Comparison of ENCODE assay signal across 8 cellular contexts in the genomic region with DNA sequence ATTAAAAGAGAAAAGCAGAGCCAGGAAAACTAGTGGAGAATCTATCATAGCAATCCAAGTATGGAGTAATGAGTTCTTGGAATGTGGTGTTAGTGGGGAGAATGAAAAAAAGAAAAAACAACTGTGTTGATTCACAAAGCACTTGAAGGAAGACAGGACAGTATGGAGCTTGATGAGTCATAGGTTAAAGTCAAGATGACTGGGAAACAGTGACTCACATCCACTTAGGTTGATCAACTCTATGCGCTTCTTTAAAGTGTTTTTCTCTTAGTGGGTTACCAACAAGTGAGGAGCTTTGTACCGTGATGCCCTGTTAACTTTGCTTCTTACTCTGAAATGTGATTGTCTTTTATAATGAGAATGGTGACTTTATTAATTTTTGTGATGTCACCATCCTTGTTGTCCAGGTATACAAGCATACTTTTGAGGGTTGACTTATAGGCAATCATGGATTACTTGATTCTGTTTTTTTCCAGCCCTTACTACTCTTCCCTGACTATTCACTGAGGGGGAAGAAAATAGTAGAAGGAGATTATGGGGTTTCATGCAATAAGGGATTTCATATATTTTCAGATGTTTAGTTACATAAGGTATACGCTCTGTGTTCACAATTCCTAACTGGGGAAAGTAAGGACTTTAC. TPM values are rescaled to one million over a fixed set of nuclear protein-coding genes. Genes with fewer than 3 reads are reported as not detected.
DNase-seq lines count a peak whose midpoint lies in the region; ATAC-seq and TF ChIP-seq lines count a peak whose summit lies in the region.

No MANE protein-coding gene starts in this region.

- intact Hi-C loops in uterus (cut with DNase I; ENCODE audit: low total_unique reads), result no loop called here
- intact Hi-C loops in stomach (cut with DNase I; ENCODE audit: low total_unique reads), result no loop called here

- no peaks in the 10 kb centered on the region for H3K27me3 Mint-ChIP-seq in T-helper 17 cell

- DNase-seq in T-helper 17 cell, result no peak
- peak; percentile 7 for DNase-seq in iPS-NIHi11 (ENCODE audit: low spot score)
- DNase-seq in ecto neural progenitor cell (ENCODE audit: low spot score), result no peak
- no peak for DNase-seq in uterus
- no peak for DNase-seq in stomach
- no peak for DNase-seq in NCI-H2227 treated with DMSO at 0.1 percent for 48 hours (lab: John Stamatoyannopoulos, UW)

- H3K27ac Mint-ChIP-seq in T-helper 17 cell, result no peak overlapping the region

- H3K4me3 Mint-ChIP-seq in T-helper 17 cell, result no peak overlapping the region

- ATAC-seq in GM18520 (IDR thresholded peaks at IDR 0.05; ENCODE audit: unreplicated experiment), result peak; percentile 88
- peak; percentile 68 for ATAC-seq in HG02981 (IDR thresholded peaks at IDR 0.05; ENCODE audit: unreplicated experiment)
- peak; percentile 63 for ATAC-seq in T-helper 17 cell

- no peaks in the 10 kb centered on the region for H3K36me3 ChIP-seq in uterus
- H3K36me3 ChIP-seq in stomach, result no peaks in the 10 kb centered on the region

- TF ChIP-seq EP300 in stomach (IDR thresholded peaks at IDR 0.05), result no peak

- H3K9me3 ChIP-seq in T-helper 17 cell (ENCODE audit: control insufficient read depth, low read length, poor library complexity, severe bottlenecking) (no peaks in the 10 kb centered on the region), uterus (no peaks in the 10 kb centered on the region), stomach (no peaks in the 10 kb centered on the region)

- H3K36me3 Mint-ChIP-seq in T-helper 17 cell (ENCODE audit: low read depth), result no peaks in the 10 kb centered on the region

- WGBS in stomach, 5 donors, result 74 to 79% (median 78%) methylated on average over 3 of the region's 3 CpGs

- H3K4me3 ChIP-seq in uterus (no peak overlapping the region), stomach (no peak overlapping the region)

- no peaks in the 10 kb centered on the region for H3K4me1 Mint-ChIP-seq in T-helper 17 cell

- TF ChIP-seq CTCF in uterus (IDR thresholded peaks at IDR 0.05), result no peak
- TF ChIP-seq CTCF in stomach (IDR thresholded peaks at IDR 0.05), result no peak

- H3K4me1 ChIP-seq in uterus, result no peaks in the 10 kb centered on the region
- no peaks in the 10 kb centered on the region for H3K4me1 ChIP-seq in stomach

- H3K27ac ChIP-seq in uterus (peak overlapping the region in 1 of 2 donors; percentile 22), stomach (no peak overlapping the region)

- H3K27me3 ChIP-seq in uterus (no peaks in the 10 kb centered on the region), stomach (no peaks in the 10 kb centered on the region)

- TF ChIP-seq POLR2A in uterus (IDR thresholded peaks at IDR 0.05) (no peak), stomach (IDR thresholded peaks at IDR 0.05) (no peak)

RNA-seq across cellular contexts. Expression of a gene that starts 32.1 kb away (rescaled TPM):
- total RNA-seq in T-helper 17 cell, result 100 to 1,000 TPM in 1 of 2 donors, 10 to 100 TPM in 1; 90.2 to 109 TPM
- 10 to 100 TPM; 35.8 to 79.2 (median 66.1) TPM for total RNA-seq in uterus
- total RNA-seq in stomach, result 10 to 100 TPM in 2 of 5 donors, 1 to 10 TPM in 3; 7.0 to 39.8 (median 8.9) TPM
- 1 to 10 TPM; 6.9 to 9.3 (median 8.3) TPM for polyA plus RNA-seq in stomach
